In the genomic region with DNA sequence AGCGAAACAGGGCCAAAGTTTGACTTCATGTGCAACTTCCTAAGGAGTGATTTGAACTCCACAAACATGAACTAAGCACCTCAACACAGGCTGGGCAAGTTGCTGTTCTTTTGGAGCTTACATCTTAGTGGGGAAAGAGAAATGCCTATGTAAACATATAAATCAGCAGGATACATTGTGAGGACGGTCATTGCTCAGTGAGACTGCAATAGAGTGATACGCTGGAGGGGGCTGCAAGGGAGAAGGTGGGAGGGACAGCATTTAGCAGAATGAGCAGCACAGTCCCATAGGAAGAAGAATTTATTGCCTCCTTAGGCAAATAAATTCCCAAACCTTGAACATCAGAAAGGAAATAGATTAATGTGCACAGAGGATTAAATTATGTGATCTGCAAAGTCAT, we compare ENCODE assay signal across 1 cellular context.
A peak's percentile ranks its signal among the peaks of the same experiment; 100 is the strongest.
TF ChIP-seq lines count a peak whose summit lies in the region.

No MANE protein-coding gene starts in this region.

TF ChIP-seq in HEK293, 187 proteins besides CTCF, POLR2A, EP300 and RAD21 (continued from another document and continues in another):
- TF ChIP-seq ZSCAN23 (tag by site-specific recombination; IDR thresholded peaks at IDR 0.05) (no peak), KLF1 (tag by site-specific recombination; IDR thresholded peaks at IDR 0.05) (no peak), KLF10 (tag by site-specific recombination; IDR thresholded peaks at IDR 0.05) (no peak), SP7 (tag by site-specific recombination; IDR thresholded peaks at IDR 0.05) (peak; percentile 50; the same call in 1 of the 2 replicates), ZNF560 (tag by site-specific recombination; IDR thresholded peaks at IDR 0.05; ENCODE audit: borderline replicate concordance) (no peak), REPIN1 (tag by site-specific recombination; IDR thresholded peaks at IDR 0.05; ENCODE audit: low read depth) (no peak), MZF1 (tag by site-specific recombination; IDR thresholded peaks at IDR 0.05; ENCODE audit: borderline replicate concordance) (no peak), ZNF596 (tag by site-specific recombination; IDR thresholded peaks at IDR 0.05) (no peak; the same call in 1 of the 2 replicates), ZNF426 (tag by site-specific recombination; IDR thresholded peaks at IDR 0.05) (no peak), ZNF510 (tag by site-specific recombination; IDR thresholded peaks at IDR 0.05; ENCODE audit: insufficient replicate concordance) (no peak), MYNN (tag by site-specific recombination; IDR thresholded peaks at IDR 0.05; ENCODE audit: borderline replicate concordance) (no peak), ZIC2 (tag by site-specific recombination; IDR thresholded peaks at IDR 0.05) (peak; percentile 83), GLIS2 (tag by site-specific recombination; IDR thresholded peaks at IDR 0.05) (no peak), FEZF1 (tag by site-specific recombination; IDR thresholded peaks at IDR 0.05) (peak; percentile 99), ZNF423 (tag by site-specific recombination; IDR thresholded peaks at IDR 0.05) (no peak), ZNF184 (tag by site-specific recombination; IDR thresholded peaks at IDR 0.05) (no peak), ZNF311 (tag by site-specific recombination; IDR thresholded peaks at IDR 0.05; ENCODE audit: borderline replicate concordance) (no peak), ZNF24 (tag by site-specific recombination; IDR thresholded peaks at IDR 0.05) (no peak), ZSCAN16 (tag by site-specific recombination; IDR thresholded peaks at IDR 0.05) (0 out of 2 replicates have a peak, but pooled peaks have one; percentile 16), TCF7L2 (IDR thresholded peaks at IDR 0.05; ENCODE audit: borderline replicate concordance, low read depth, low read length) (no peak), ZNF501 (tag by site-specific recombination; IDR thresholded peaks at IDR 0.05) (no peak), SETDB1 (IDR thresholded peaks at IDR 0.05; ENCODE audit: insufficient read length, low read length) (no peak), ZNF843 (tag by site-specific recombination; IDR thresholded peaks at IDR 0.05) (no peak; the same call in 1 of the 2 replicates), SP2 (tag by site-specific recombination; IDR thresholded peaks at IDR 0.05) (no peak), GLIS1 (tag by site-specific recombination; IDR thresholded peaks at IDR 0.05) (peak; percentile 47), ZNF155 (tag by site-specific recombination; IDR thresholded peaks at IDR 0.05) (no peak), ZNF132 (tag by site-specific recombination; IDR thresholded peaks at IDR 0.05; ENCODE audit: borderline replicate concordance) (no peak), ZNF112 (tag by site-specific recombination; IDR thresholded peaks at IDR 0.05) (no peak), ZNF530 (tag by site-specific recombination; IDR thresholded peaks at IDR 0.05; ENCODE audit: low read depth) (no peak), HOXC10 (CRISPR knock-in tag; IDR thresholded peaks at IDR 0.05) (no peak), ZNF433 (tag by site-specific recombination; IDR thresholded peaks at IDR 0.05; ENCODE audit: low read depth) (no peak), ZNF585B (tag by site-specific recombination; IDR thresholded peaks at IDR 0.05) (no peak), ZNF626 (tag by site-specific recombination; IDR thresholded peaks at IDR 0.05) (no peak)
- TF ChIP-seq, protein P1, sequence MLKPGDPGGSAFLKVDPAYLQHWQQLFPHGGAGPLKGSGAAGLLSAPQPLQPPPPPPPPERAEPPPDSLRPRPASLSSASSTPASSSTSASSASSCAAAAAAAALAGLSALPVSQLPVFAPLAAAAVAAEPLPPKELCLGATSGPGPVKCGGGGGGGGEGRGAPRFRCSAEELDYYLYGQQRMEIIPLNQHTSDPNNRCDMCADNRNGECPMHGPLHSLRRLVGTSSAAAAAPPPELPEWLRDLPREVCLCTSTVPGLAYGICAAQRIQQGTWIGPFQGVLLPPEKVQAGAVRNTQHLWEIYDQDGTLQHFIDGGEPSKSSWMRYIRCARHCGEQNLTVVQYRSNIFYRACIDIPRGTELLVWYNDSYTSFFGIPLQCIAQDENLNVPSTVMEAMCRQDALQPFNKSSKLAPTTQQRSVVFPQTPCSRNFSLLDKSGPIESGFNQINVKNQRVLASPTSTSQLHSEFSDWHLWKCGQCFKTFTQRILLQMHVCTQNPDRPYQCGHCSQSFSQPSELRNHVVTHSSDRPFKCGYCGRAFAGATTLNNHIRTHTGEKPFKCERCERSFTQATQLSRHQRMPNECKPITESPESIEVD (tag by site-specific recombination; IDR thresholded peaks at IDR 0.05) = 0 out of 2 replicates have a peak, but pooled peaks have one; percentile 15
- TF ChIP-seq, protein P2, sequence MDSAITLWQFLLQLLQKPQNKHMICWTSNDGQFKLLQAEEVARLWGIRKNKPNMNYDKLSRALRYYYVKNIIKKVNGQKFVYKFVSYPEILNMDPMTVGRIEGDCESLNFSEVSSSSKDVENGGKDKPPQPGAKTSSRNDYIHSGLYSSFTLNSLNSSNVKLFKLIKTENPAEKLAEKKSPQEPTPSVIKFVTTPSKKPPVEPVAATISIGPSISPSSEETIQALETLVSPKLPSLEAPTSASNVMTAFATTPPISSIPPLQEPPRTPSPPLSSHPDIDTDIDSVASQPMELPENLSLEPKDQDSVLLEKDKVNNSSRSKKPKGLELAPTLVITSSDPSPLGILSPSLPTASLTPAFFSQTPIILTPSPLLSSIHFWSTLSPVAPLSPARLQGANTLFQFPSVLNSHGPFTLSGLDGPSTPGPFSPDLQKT (IDR thresholded peaks at IDR 0.05; ENCODE audit: borderline replicate concordance, low read depth, low read length) = no peak
- TF ChIP-seq, protein P3, sequence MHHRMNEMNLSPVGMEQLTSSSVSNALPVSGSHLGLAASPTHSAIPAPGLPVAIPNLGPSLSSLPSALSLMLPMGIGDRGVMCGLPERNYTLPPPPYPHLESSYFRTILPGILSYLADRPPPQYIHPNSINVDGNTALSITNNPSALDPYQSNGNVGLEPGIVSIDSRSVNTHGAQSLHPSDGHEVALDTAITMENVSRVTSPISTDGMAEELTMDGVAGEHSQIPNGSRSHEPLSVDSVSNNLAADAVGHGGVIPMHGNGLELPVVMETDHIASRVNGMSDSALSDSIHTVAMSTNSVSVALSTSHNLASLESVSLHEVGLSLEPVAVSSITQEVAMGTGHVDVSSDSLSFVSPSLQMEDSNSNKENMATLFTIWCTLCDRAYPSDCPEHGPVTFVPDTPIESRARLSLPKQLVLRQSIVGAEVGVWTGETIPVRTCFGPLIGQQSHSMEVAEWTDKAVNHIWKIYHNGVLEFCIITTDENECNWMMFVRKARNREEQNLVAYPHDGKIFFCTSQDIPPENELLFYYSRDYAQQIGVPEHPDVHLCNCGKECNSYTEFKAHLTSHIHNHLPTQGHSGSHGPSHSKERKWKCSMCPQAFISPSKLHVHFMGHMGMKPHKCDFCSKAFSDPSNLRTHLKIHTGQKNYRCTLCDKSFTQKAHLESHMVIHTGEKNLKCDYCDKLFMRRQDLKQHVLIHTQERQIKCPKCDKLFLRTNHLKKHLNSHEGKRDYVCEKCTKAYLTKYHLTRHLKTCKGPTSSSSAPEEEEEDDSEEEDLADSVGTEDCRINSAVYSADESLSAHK (tag by site-specific recombination; IDR thresholded peaks at IDR 0.05) = no peak
- TF ChIP-seq, protein P4, sequence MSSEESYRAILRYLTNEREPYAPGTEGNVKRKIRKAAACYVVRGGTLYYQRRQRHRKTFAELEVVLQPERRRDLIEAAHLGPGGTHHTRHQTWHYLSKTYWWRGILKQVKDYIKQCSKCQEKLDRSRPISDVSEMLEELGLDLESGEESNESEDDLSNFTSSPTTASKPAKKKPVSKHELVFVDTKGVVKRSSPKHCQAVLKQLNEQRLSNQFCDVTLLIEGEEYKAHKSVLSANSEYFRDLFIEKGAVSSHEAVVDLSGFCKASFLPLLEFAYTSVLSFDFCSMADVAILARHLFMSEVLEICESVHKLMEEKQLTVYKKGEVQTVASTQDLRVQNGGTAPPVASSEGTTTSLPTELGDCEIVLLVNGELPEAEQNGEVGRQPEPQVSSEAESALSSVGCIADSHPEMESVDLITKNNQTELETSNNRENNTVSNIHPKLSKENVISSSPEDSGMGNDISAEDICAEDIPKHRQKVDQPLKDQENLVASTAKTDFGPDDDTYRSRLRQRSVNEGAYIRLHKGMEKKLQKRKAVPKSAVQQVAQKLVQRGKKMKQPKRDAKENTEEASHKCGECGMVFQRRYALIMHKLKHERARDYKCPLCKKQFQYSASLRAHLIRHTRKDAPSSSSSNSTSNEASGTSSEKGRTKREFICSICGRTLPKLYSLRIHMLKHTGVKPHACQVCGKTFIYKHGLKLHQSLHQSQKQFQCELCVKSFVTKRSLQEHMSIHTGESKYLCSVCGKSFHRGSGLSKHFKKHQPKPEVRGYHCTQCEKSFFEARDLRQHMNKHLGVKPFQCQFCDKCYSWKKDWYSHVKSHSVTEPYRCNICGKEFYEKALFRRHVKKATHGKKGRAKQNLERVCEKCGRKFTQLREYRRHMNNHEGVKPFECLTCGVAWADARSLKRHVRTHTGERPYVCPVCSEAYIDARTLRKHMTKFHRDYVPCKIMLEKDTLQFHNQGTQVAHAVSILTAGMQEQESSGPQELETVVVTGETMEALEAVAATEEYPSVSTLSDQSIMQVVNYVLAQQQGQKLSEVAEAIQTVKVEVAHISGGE (tag by site-specific recombination; conservative IDR thresholded peaks at IDR 0.05; ENCODE audit: low read depth) = no peak
- TF ChIP-seq, protein P5, sequence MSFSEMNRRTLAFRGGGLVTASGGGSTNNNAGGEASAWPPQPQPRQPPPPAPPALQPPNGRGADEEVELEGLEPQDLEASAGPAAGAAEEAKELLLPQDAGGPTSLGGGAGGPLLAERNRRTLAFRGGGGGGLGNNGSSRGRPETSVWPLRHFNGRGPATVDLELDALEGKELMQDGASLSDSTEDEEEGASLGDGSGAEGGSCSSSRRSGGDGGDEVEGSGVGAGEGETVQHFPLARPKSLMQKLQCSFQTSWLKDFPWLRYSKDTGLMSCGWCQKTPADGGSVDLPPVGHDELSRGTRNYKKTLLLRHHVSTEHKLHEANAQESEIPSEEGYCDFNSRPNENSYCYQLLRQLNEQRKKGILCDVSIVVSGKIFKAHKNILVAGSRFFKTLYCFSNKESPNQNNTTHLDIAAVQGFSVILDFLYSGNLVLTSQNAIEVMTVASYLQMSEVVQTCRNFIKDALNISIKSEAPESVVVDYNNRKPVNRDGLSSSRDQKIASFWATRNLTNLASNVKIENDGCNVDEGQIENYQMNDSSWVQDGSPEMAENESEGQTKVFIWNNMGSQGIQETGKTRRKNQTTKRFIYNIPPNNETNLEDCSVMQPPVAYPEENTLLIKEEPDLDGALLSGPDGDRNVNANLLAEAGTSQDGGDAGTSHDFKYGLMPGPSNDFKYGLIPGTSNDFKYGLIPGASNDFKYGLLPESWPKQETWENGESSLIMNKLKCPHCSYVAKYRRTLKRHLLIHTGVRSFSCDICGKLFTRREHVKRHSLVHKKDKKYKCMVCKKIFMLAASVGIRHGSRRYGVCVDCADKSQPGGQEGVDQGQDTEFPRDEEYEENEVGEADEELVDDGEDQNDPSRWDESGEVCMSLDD (tag by site-specific recombination; IDR thresholded peaks at IDR 0.05) = no peak
- TF ChIP-seq, protein P6, sequence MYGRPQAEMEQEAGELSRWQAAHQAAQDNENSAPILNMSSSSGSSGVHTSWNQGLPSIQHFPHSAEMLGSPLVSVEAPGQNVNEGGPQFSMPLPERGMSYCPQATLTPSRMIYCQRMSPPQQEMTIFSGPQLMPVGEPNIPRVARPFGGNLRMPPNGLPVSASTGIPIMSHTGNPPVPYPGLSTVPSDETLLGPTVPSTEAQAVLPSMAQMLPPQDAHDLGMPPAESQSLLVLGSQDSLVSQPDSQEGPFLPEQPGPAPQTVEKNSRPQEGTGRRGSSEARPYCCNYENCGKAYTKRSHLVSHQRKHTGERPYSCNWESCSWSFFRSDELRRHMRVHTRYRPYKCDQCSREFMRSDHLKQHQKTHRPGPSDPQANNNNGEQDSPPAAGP (tag by site-specific recombination; IDR thresholded peaks at IDR 0.05) = no peak
- TF ChIP-seq, protein P7, sequence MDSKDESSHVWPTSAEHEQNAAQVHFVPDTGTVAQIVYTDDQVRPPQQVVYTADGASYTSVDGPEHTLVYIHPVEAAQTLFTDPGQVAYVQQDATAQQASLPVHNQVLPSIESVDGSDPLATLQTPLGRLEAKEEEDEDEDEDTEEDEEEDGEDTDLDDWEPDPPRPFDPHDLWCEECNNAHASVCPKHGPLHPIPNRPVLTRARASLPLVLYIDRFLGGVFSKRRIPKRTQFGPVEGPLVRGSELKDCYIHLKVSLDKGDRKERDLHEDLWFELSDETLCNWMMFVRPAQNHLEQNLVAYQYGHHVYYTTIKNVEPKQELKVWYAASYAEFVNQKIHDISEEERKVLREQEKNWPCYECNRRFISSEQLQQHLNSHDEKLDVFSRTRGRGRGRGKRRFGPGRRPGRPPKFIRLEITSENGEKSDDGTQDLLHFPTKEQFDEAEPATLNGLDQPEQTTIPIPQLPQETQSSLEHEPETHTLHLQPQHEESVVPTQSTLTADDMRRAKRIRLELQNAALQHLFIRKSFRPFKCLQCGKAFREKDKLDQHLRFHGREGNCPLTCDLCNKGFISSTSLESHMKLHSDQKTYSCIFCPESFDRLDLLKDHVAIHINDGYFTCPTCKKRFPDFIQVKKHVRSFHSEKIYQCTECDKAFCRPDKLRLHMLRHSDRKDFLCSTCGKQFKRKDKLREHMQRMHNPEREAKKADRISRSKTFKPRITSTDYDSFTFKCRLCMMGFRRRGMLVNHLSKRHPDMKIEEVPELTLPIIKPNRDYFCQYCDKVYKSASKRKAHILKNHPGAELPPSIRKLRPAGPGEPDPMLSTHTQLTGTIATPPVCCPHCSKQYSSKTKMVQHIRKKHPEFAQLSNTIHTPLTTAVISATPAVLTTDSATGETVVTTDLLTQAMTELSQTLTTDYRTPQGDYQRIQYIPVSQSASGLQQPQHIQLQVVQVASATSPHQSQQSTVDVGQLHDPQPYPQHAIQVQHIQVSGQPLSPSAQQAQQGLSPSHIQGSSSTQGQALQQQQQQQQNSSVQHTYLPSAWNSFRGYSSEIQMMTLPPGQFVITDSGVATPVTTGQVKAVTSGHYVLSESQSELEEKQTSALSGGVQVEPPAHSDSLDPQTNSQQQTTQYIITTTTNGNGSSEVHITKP (tag by site-specific recombination; IDR thresholded peaks at IDR 0.05) = no peak
- TF ChIP-seq, protein P8, sequence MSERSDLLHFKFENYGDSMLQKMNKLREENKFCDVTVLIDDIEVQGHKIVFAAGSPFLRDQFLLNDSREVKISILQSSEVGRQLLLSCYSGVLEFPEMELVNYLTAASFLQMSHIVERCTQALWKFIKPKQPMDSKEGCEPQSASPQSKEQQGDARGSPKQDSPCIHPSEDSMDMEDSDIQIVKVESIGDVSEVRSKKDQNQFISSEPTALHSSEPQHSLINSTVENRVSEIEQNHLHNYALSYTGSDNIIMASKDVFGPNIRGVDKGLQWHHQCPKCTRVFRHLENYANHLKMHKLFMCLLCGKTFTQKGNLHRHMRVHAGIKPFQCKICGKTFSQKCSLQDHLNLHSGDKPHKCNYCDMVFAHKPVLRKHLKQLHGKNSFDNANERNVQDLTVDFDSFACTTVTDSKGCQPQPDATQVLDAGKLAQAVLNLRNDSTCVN (tag by site-specific recombination; optimal IDR thresholded peaks at IDR 0.05) = no peak
- TF ChIP-seq, protein P9, sequence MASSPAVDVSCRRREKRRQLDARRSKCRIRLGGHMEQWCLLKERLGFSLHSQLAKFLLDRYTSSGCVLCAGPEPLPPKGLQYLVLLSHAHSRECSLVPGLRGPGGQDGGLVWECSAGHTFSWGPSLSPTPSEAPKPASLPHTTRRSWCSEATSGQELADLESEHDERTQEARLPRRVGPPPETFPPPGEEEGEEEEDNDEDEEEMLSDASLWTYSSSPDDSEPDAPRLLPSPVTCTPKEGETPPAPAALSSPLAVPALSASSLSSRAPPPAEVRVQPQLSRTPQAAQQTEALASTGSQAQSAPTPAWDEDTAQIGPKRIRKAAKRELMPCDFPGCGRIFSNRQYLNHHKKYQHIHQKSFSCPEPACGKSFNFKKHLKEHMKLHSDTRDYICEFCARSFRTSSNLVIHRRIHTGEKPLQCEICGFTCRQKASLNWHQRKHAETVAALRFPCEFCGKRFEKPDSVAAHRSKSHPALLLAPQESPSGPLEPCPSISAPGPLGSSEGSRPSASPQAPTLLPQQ (tag by site-specific recombination; IDR thresholded peaks at IDR 0.05) = no peak
